Comparison of ENCODE assay signal across 21 cellular contexts in the genomic region with DNA sequence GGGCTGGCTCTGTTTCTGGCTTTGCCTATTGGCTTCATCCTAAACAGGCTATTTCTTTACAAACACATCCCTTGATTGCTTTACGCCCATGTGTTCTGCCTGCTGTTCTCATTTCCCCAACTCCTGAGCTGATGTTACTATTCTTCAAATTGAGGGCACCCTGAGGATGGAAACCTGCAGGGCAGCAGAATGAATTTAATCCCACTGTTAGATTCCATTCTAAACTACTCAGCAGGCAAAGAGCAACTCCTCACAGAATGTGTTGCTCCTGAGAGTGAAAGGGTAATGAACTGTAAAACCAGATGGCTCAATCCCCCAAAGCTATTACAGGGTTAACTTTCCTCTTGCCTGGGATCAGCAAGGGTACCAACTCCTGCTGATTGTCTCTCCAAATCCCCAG.
DNase-seq lines count a peak whose midpoint lies in the region; TF ChIP-seq lines count a peak whose summit lies in the region.
"Had no signal": no experiment of that assay in that cellular context is flagged by ENCODE, and none has a peak within 500 bp of the region (broad histone marks: within the 10 kb centered on the region; RNA-seq: fewer than 3 reads in every experiment).

No MANE protein-coding gene starts in this region.

- no peak overlapping the region for H3K4me3 Mint-ChIP-seq in CD14-positive monocyte
- H3K4me3 Mint-ChIP-seq: activated naive CD8-positive, alpha-beta T cell treated with anti-CD3 and anti-CD28 coated beads, Interleukin-2, amount 50 U/mL, for 24 hours; stimulated activated naive CD8-positive, alpha-beta T cell treated with anti-CD3 and anti-CD28 coated beads, Interleukin-15, amount 100 ng/mL, for 72 hours had no signal

- H3K27me3 Mint-ChIP-seq in CD14-positive monocyte (ENCODE audit: low read depth in 3 of 3), result no peaks in the 10 kb centered on the region
- H3K27me3 Mint-ChIP-seq: activated naive CD8-positive, alpha-beta T cell treated with anti-CD3 and anti-CD28 coated beads, Interleukin-2, amount 50 U/mL, for 24 hours had no signal

- intact Hi-C loops in CD14-positive monocyte (cut with micrococcal nuclease), result no loop called here

- peaks cover 5% of the 10 kb centered on the region for H3K4me1 Mint-ChIP-seq in CD14-positive monocyte

- DNase-seq in NCI-H82 (lab: John Stamatoyannopoulos, UW), result peak; percentile 49
- DNase-seq in NCI-H82 treated with DMSO at 0.1 percent for 48 hours (lab: John Stamatoyannopoulos, UW; ENCODE audit: unreplicated experiment), result no peak
- DNase-seq in ecto neural progenitor cell (ENCODE audit: low spot score), result peak; percentile 57
- DNase-seq in kidney tubule cell (ENCODE audit: low spot score), result peak; percentile 62
- no peak for DNase-seq in AG08395 (ENCODE audit: low spot score)
- no peak for DNase-seq in CD14-positive monocyte (ENCODE audit: low spot score)
- no peak for DNase-seq in NCI-H446 treated with DMSO at 0.1 percent for 48 hours (lab: John Stamatoyannopoulos, UW)
- DNase-seq in OCI-M1 (lab: John Stamatoyannopoulos, UW), result no peak
- DNase-seq: 8988T; activated CD4-positive, alpha-beta T cell treated with anti-CD3 and anti-CD28 coated beads, Interleukin-2, amount 50 U/mL, for 1 hour; activated CD8-positive, alpha-beta memory T cell treated with anti-CD3 and anti-CD28 coated beads, Interleukin-2, amount 50 U/mL, for 4 hours; activated naive CD8-positive, alpha-beta T cell treated with anti-CD3 and anti-CD28 coated beads, Interleukin-2, amount 50 U/mL, for 24 hours; dorsolateral prefrontal cortex; erythroblast; foreskin melanocyte; NCI-H187 treated with DMSO at 0.1 percent for 48 hours; pancreas; SHP77 treated with DMSO at 0.1 percent for 48 hours; stimulated activated naive CD8-positive, alpha-beta T cell treated with anti-CD3 and anti-CD28 coated beads, Interleukin-15, amount 100 ng/mL, for 72 hours; T-helper 1 cell; transverse colon had no signal

- no peaks in the 10 kb centered on the region for H3K36me3 Mint-ChIP-seq in CD14-positive monocyte

- H3K9me3 Mint-ChIP-seq in CD14-positive monocyte, result peaks cover 0 to 4% (median 0%) of the 10 kb centered on the region in 7 donors
- H3K9me3 Mint-ChIP-seq: activated naive CD8-positive, alpha-beta T cell treated with anti-CD3 and anti-CD28 coated beads, Interleukin-2, amount 50 U/mL, for 24 hours had no signal

- TF ChIP-seq CTCF in CD14-positive monocyte (IDR thresholded peaks at IDR 0.05), result no peak

- no peak overlapping the region for H3K27ac Mint-ChIP-seq in CD14-positive monocyte
- H3K27ac Mint-ChIP-seq: activated naive CD8-positive, alpha-beta T cell treated with anti-CD3 and anti-CD28 coated beads, Interleukin-2, amount 50 U/mL, for 24 hours; stimulated activated naive CD8-positive, alpha-beta T cell treated with anti-CD3 and anti-CD28 coated beads, Interleukin-15, amount 100 ng/mL, for 72 hours had no signal

Comparison
In these comparisons a context has a peak if more than half of its experiments do, and no peak if none do; other contexts are left out.
1. DNase-seq: peak in NCI-H82 (single experiment), ecto neural progenitor cell (single experiment) and kidney tubule cell (single experiment); none in NCI-H82 treated with DMSO at 0.1 percent for 48 hours (single experiment), AG08395 (single experiment), CD14-positive monocyte (single experiment), NCI-H446 treated with DMSO at 0.1 percent for 48 hours (single experiment) and OCI-M1 (single experiment).